Comparison of ENCODE assay signal across 1 cellular context in the genomic region with DNA sequence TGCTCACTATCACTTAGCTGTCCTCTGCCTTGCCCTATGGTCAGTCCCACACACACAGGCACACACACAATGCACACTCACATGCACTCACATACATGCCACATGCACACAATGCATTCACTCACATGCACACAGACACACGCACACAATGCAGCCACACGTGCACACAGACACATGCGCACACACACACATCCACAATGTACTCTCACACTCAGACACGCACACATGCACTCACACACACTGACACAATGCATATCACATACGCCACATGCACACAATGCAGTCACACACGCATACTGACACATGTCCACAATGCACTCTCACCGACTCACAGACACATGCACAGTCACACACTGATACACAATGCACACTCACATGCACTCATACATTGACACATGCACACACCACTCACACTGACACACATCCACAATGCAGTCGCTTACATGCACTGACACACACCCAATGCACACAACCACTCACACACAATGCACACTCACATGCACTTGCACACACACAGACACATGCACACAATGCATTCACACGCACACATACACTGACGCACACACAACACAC.
TF ChIP-seq lines count a peak whose summit lies in the region.

No MANE protein-coding gene starts in this region.

TF ChIP-seq in GM12878, 131 proteins besides CTCF, POLR2A, EP300 and RAD21 (continued from another document):
- TF ChIP-seq BCL3 (IDR thresholded peaks at IDR 0.05; ENCODE audit: borderline replicate concordance, insufficient read depth, low read depth, low read length, poor library complexity, severe bottlenecking) (peak; percentile 93), YY1 (IDR thresholded peaks at IDR 0.05; ENCODE audit: low read depth, low read length) (no peak), ETV6 (conservative IDR thresholded peaks at IDR 0.05 in 1 of 2, IDR thresholded peaks at IDR 0.05 in 1 of 2; ENCODE audit: borderline replicate concordance in 1 of 2, low read depth in 1 of 2) (no peak), TCF3 (IDR thresholded peaks at IDR 0.05; ENCODE audit: borderline replicate concordance, insufficient read depth, low read depth, low read length) (peak; percentile 34; the same call in 1 of the 2 replicates), ZNF384 (IDR thresholded peaks at IDR 0.05; ENCODE audit: borderline replicate concordance, low read depth, low read length) (no peak), MEF2A (IDR thresholded peaks at IDR 0.05; ENCODE audit: insufficient read depth, low read depth, low read length) (no peak), RBBP5 (conservative IDR thresholded peaks at IDR 0.05) (no peak)
